ENCODE assay signal across 24 cellular contexts in genomic region chr7:11335951-11336350, GRCh38.
A peak's percentile ranks its signal among the peaks of the same experiment; 100 is the strongest.
DNase-seq lines count a peak whose midpoint lies in the region; ATAC-seq and TF ChIP-seq lines count a peak whose summit lies in the region.
"Had no signal": no experiment of that assay in that cellular context is flagged by ENCODE, and none has a peak within 500 bp of the region (broad histone marks: within the 10 kb centered on the region; RNA-seq: fewer than 3 reads in every experiment).

No MANE protein-coding gene starts in this region.

- no peak for TF ChIP-seq RAD21 in neural cell (conservative IDR thresholded peaks at IDR 0.05)

- no peak overlapping the region for H3K4me3 ChIP-seq in neural cell (ENCODE audit: low read length)
- H3K4me3 ChIP-seq: BLaER1 had no signal

- no peak overlapping the region for H3K27ac ChIP-seq in neural cell (ENCODE audit: low read length)
- H3K27ac ChIP-seq: 22Rv1, BLaER1 had no signal

- H3K9me3 Mint-ChIP-seq in MCF 10A (ENCODE audit: unreplicated experiment), result no peaks in the 10 kb centered on the region
- H3K9me3 Mint-ChIP-seq: CD14-positive monocyte; CD8-positive, alpha-beta memory T cell had no signal

- intact Hi-C loops in MCF 10A (cut with micrococcal nuclease), result no loop called here

- POLR2A ChIA-PET in MCF 10A (lab: Yijun Ruan, JAX), result no interaction called here

- no peak overlapping the region for H3K4me3 Mint-ChIP-seq in MCF 10A (ENCODE audit: unreplicated experiment)
- H3K4me3 Mint-ChIP-seq: CD14-positive monocyte; CD4-positive, alpha-beta memory T cell; CD4-positive, CD25-positive, alpha-beta regulatory T cell; CD8-positive, alpha-beta memory T cell had no signal

- no peak for TF ChIP-seq EP300 in neural cell (conservative IDR thresholded peaks at IDR 0.05; ENCODE audit: poor library complexity, severe bottlenecking)

- H3K27me3 ChIP-seq in neural cell (ENCODE audit: insufficient read depth, low read depth, low read length), result no peaks in the 10 kb centered on the region
- H3K27me3 ChIP-seq: BE2C, BLaER1 had no signal

- H3K4me1 Mint-ChIP-seq in MCF 10A (ENCODE audit: insufficient read depth, unreplicated experiment), result peaks cover under 1% of the 10 kb centered on the region
- H3K4me1 Mint-ChIP-seq: CD14-positive monocyte; CD4-positive, alpha-beta memory T cell; CD4-positive, CD25-positive, alpha-beta regulatory T cell; CD8-positive, alpha-beta memory T cell had no signal

- peak; percentile 6 to 82 for DNase-seq in T47D (ENCODE audit: low read depth in 1 of 2, low spot score in 1 of 2)
- DNase-seq in MCF 10A (ENCODE audit: unreplicated experiment), result no peak
- no peak for DNase-seq in left lobe of liver (ENCODE audit: low spot score)
- DNase-seq in A172 (ENCODE audit: low spot score), result no peak
- DNase-seq: ACHN; BE2C; C1 segment of cervical spinal cord; CD4-positive, alpha-beta memory T cell; CD4-positive, CD25-positive, alpha-beta regulatory T cell; CD8-positive, alpha-beta memory T cell; COR-L47; DMS 273 treated with DMSO at 0.1 percent for 48 hours; DMS153; DMS53; DMS79; DND-41; EL; GF-D8 had no signal

- TF ChIP-seq CTCF in MCF 10A (IDR thresholded peaks at IDR 0.05; ENCODE audit: unreplicated experiment) (no peak), neural cell (IDR thresholded peaks at IDR 0.05; ENCODE audit: poor library complexity, severe bottlenecking) (no peak)

- no peaks in the 10 kb centered on the region for H3K79me2 ChIP-seq in neural cell (replicated peaks; ENCODE audit: insufficient read depth, low read length)

- H3K27me3 Mint-ChIP-seq in MCF 10A (ENCODE audit: insufficient read depth, unreplicated experiment), result no peaks in the 10 kb centered on the region
- H3K27me3 Mint-ChIP-seq: CD4-positive, CD25-positive, alpha-beta regulatory T cell; CD8-positive, alpha-beta memory T cell had no signal

- H2AFZ ChIP-seq in neural cell (ENCODE audit: low read depth, low read length), result no peak overlapping the region

- H4K20me1 ChIP-seq in neural cell (ENCODE audit: insufficient read depth), result no peaks in the 10 kb centered on the region
- H4K20me1 ChIP-seq: BLaER1 had no signal

- CTCF ChIA-PET in MCF 10A (lab: Yijun Ruan, JAX), result no interaction called here

- no peak overlapping the region for H3K4me2 ChIP-seq in neural cell (ENCODE audit: low read length)
- H3K4me2 ChIP-seq: BLaER1 had no signal

- no TSS peak for BruUV-seq in MCF 10A (replicated peaks; lab: Mats Ljungman, UMichigan)

- in situ Hi-C loops in T47D (cut with HindIII; ENCODE audit: low pct_unique_long_range_greater_than_20kb, low sequenced_read_pairs), result no loop called here

- H3K9ac ChIP-seq in neural cell (ENCODE audit: low read length), result no peak overlapping the region
- H3K9ac ChIP-seq: BLaER1 had no signal

- ATAC-seq in left lobe of liver (peak; percentile 50), GM18868 (IDR thresholded peaks at IDR 0.05; ENCODE audit: unreplicated experiment) (no peak), HG03095 (IDR thresholded peaks at IDR 0.05; ENCODE audit: unreplicated experiment) (no peak)

- H3K9me3 ChIP-seq in neural cell (ENCODE audit: low read length), result no peaks in the 10 kb centered on the region
- H3K9me3 ChIP-seq: BE2C, BLaER1 had no signal

- no peaks in the 10 kb centered on the region for H3K9me2 ChIP-seq in neural cell (ENCODE audit: insufficient read depth, low read length)

- H3K36me3 ChIP-seq in neural cell (ENCODE audit: insufficient read depth, low read length), result no peaks in the 10 kb centered on the region
- H3K36me3 ChIP-seq: BE2C, BLaER1 had no signal

- no peaks in the 10 kb centered on the region for H3F3A ChIP-seq in neural cell (ENCODE audit: insufficient read depth, low read length, poor library complexity, severe bottlenecking)

- no peaks in the 10 kb centered on the region for H3K36me3 Mint-ChIP-seq in MCF 10A (ENCODE audit: insufficient read depth, unreplicated experiment)
- H3K36me3 Mint-ChIP-seq: CD14-positive monocyte; CD4-positive, alpha-beta memory T cell; CD4-positive, CD25-positive, alpha-beta regulatory T cell; CD8-positive, alpha-beta memory T cell had no signal

- no peak overlapping the region for H3K27ac Mint-ChIP-seq in MCF 10A (ENCODE audit: low read depth, unreplicated experiment)
- H3K27ac Mint-ChIP-seq: CD14-positive monocyte; CD4-positive, alpha-beta memory T cell; CD8-positive, alpha-beta memory T cell had no signal

TF ChIP-seq in neural cell, 6 proteins besides CTCF, POLR2A, EP300 and RAD21:
- TF ChIP-seq TAF1 (IDR thresholded peaks at IDR 0.05; ENCODE audit: low read depth), result no peak
- peak; percentile 33 for TF ChIP-seq REST (IDR thresholded peaks at IDR 0.05; ENCODE audit: borderline replicate concordance)

Comparison
In these comparisons a context has a peak if more than half of its experiments do, and no peak if none do; other contexts are left out.
1. DNase-seq: peak in T47D (2 of 2); none in MCF 10A (single experiment), left lobe of liver (single experiment) and A172 (single experiment).